8 cellular contexts compared by ENCODE assay signal in the genomic region with DNA sequence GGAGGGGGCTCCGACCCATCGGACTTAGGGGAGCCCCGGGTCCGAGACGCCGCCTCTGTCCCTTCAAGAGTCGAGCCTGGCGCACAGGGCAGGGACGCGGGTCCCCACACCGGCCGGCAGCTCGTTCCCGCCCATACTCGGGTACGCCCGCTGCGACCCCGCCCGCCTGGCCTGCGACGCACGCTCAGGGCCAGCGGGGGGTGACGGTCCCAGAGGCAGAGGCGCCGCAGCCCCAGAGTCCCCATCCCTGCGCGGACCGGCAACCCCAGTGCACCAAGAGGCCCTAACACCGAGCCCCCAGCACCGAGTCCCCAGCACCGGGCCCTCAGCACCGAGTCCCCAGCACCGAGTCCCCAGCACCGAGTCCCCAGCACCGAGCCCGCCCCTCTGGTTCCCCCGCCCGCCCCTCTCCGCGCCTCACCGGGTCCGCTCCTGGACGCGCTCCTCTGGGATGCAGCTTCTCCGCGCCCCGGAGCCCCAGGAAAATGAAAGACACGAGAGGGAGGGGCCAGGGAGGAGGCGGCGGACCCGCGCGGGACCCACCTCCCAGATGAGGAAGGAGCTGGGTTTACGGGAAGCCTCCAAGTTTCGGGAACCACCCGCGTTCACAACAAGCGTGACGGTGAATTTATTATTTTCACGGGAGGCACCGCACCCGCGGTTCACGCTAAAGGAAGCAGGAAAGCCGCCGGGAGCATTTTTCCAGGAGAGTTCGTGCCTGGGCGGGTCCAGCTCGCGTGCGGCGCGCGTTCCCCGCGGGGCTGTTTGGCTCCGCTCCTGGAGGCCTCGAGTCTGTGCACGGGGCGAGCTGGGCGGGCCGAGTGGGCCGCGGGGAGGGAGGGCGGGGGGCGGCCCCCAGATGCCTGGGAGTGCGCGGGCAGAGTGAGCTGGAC. TPM values are rescaled to one million over a fixed set of nuclear protein-coding genes. Genes with fewer than 3 reads are reported as not detected.
DNase-seq lines count a peak whose midpoint lies in the region; ATAC-seq and TF ChIP-seq lines count a peak whose summit lies in the region.

Gene SECTM1 (minus strand): TSS at position 488 of the 893 bp plus-strand sequence. CDS start 6,526 bp downstream, outside the sequence.

- H3K4me3 ChIP-seq in CD8-positive, alpha-beta T cell (ENCODE audit: low read depth, low read length), result peak within 1 kb of the TSS; percentile 71
- H3K4me3 ChIP-seq in coronary artery, result peak within 1 kb of the TSS; percentile 77

- H3K36me3 ChIP-seq in CD8-positive, alpha-beta T cell (ENCODE audit: insufficient read depth, low read length), result no peaks in the 10 kb centered on the region

- H3K4me3 Mint-ChIP-seq in CD8-positive, alpha-beta T cell, result peak within 1 kb of the TSS; percentile 98
- H3K4me3 Mint-ChIP-seq in memory B cell, result peak within 1 kb of the TSS; percentile 97

- H3K9me3 ChIP-seq in CD8-positive, alpha-beta T cell (ENCODE audit: low read length), result no peaks in the 10 kb centered on the region

- POLR2A ChIA-PET in CD8-positive, alpha-beta T cell (lab: Charles Lee), result interaction anchor here (1.1 to 1.2 kb wide), 5 partner anchors 17 to 35 kb away, joined by 3 to 5 read pairs (median 4); no protein-coding TSS in a partner anchor

- intact Hi-C loops in CD8-positive, alpha-beta T cell (cut with DNase I, micrococcal nuclease), result no loop called here

- peaks cover 22% of the 10 kb centered on the region for H3K4me1 Mint-ChIP-seq in CD8-positive, alpha-beta T cell (ENCODE audit: low read depth)
- peaks cover 18% of the 10 kb centered on the region for H3K4me1 Mint-ChIP-seq in memory B cell

- peak; percentile 50 for ATAC-seq in CD8-positive, alpha-beta T cell
- ATAC-seq in memory B cell (ENCODE audit: low read depth), result peak; percentile 25
- no peak for ATAC-seq in GM21619 (IDR thresholded peaks at IDR 0.05; ENCODE audit: unreplicated experiment)
- ATAC-seq in GM18498 (IDR thresholded peaks at IDR 0.05; ENCODE audit: unreplicated experiment), result no peak
- ATAC-seq in GM18907 (IDR thresholded peaks at IDR 0.05; ENCODE audit: unreplicated experiment), result no peak

- peak within 1 kb of the TSS; percentile 11 for H3K27ac ChIP-seq in CD8-positive, alpha-beta T cell (ENCODE audit: low read depth, low read length)
- peak within 1 kb of the TSS in 1 of 2 donors; percentile 63 for H3K27ac ChIP-seq in coronary artery

- no peaks in the 10 kb centered on the region for H3K27me3 ChIP-seq in CD8-positive, alpha-beta T cell (ENCODE audit: insufficient read depth, low read length)

- H3K36me3 Mint-ChIP-seq in CD8-positive, alpha-beta T cell, result peaks cover 1% of the 10 kb centered on the region
- H3K36me3 Mint-ChIP-seq in memory B cell, result no peaks in the 10 kb centered on the region

- CTCF ChIA-PET in CD8-positive, alpha-beta T cell (lab: Charles Lee), result interaction anchor here (0.8 to 1.6 kb wide), 5 partner anchors 16 to 99 kb away, joined by 3 to 5 read pairs (median 4); partner anchors contain the start of gene CD7

- H3K27me3 Mint-ChIP-seq in CD8-positive, alpha-beta T cell (ENCODE audit: low read depth), result peaks cover 6% of the 10 kb centered on the region
- H3K27me3 Mint-ChIP-seq in memory B cell, result peaks cover 19% of the 10 kb centered on the region

- no peak within 1 kb of the TSS for H3K27ac Mint-ChIP-seq in CD8-positive, alpha-beta T cell
- no peak within 1 kb of the TSS for H3K27ac Mint-ChIP-seq in memory B cell

- H3K4me1 ChIP-seq in CD8-positive, alpha-beta T cell (ENCODE audit: insufficient read depth, low read length), result peaks cover 25% of the 10 kb centered on the region

- H3K9me3 Mint-ChIP-seq in CD8-positive, alpha-beta T cell, result no peaks in the 10 kb centered on the region
- H3K9me3 Mint-ChIP-seq in memory B cell, result no peaks in the 10 kb centered on the region

- TF ChIP-seq CTCF in CD8-positive, alpha-beta T cell (IDR thresholded peaks at IDR 0.05), result no peak
- no peak for TF ChIP-seq CTCF in coronary artery (IDR thresholded peaks at IDR 0.05)

- DNase-seq in CD8-positive, alpha-beta T cell, result peak in 3 of 7 experiments; percentile 21 to 27 (median 26)
- peak; percentile 15 for DNase-seq in NCI-H748 treated with DMSO at 0.1 percent for 48 hours (lab: John Stamatoyannopoulos, UW)
- no peak for DNase-seq in coronary artery (ENCODE audit: low spot score)
- no peak for DNase-seq in memory B cell (ENCODE audit: low spot score in 2 of 2)
- no peak for DNase-seq in ureter (ENCODE audit: low spot score)

RNA-seq across cellular contexts. Expression of gene SECTM1, which starts in this region (rescaled TPM):
- total RNA-seq in CD8-positive, alpha-beta T cell, result under 1 TPM; 0.44 to 0.60 TPM
- total RNA-seq in ureter, result 12.6 TPM

Comparison
In these comparisons a context has a peak if more than half of its experiments do, and no peak if none do; other contexts are left out.
1. Peak in ATAC-seq, H3K4me3 ChIP-seq and H3K27ac ChIP-seq in CD8-positive, alpha-beta T cell; RNA of the gene not detected or under 1 TPM.